ENCODE assay signal across 2 cellular contexts in genomic region chr3:107661447-107662108, GRCh38.
TF ChIP-seq lines count a peak whose summit lies in the region.

No MANE protein-coding gene starts in this region.

TF ChIP-seq in IMR-90, 13 proteins besides CTCF, POLR2A, EP300 and RAD21:
- TF ChIP-seq BHLHE40 (IDR thresholded peaks at IDR 0.05; ENCODE audit: low read depth, low read length), result no peak
- TF ChIP-seq CEBPB (IDR thresholded peaks at IDR 0.05; ENCODE audit: low read depth, low read length), result 0 out of 2 replicates have a peak, but pooled peaks have one; percentile 23

TF ChIP-seq in H1, 55 proteins besides CTCF, POLR2A, EP300 and RAD21:
- TF ChIP-seq CREB1 (IDR thresholded peaks at IDR 0.05) (no peak), HDAC2 (IDR thresholded peaks at IDR 0.05; ENCODE audit: borderline replicate concordance in 1 of 2, low read depth in 2 of 2, low read length in 2 of 2) (no peak), RNF2 (IDR thresholded peaks at IDR 0.05; ENCODE audit: borderline replicate concordance, low read depth, low read length, missing control alignments, poor library complexity, severe bottlenecking) (no peak), CBX5 (IDR thresholded peaks at IDR 0.05; ENCODE audit: low read depth, low read length) (no peak), USF2 (IDR thresholded peaks at IDR 0.05; ENCODE audit: low read length) (no peak), TEAD4 (IDR thresholded peaks at IDR 0.05; ENCODE audit: low read depth, low read length) (no peak), NANOG (IDR thresholded peaks at IDR 0.05; ENCODE audit: insufficient read depth, low read depth, low read length, poor library complexity, severe bottlenecking) (no peak), SIN3A (conservative IDR thresholded peaks at IDR 0.05 in 1 of 2, IDR thresholded peaks at IDR 0.05 in 1 of 2; ENCODE audit: low read depth in 1 of 2, low read length in 2 of 2) (no peak), SRF (IDR thresholded peaks at IDR 0.05; ENCODE audit: low read depth, low read length) (no peak), NRF1 (IDR thresholded peaks at IDR 0.05; ENCODE audit: low read depth, low read length) (no peak)
